Comparison of ENCODE assay signal across 24 cellular contexts in the genomic region with DNA sequence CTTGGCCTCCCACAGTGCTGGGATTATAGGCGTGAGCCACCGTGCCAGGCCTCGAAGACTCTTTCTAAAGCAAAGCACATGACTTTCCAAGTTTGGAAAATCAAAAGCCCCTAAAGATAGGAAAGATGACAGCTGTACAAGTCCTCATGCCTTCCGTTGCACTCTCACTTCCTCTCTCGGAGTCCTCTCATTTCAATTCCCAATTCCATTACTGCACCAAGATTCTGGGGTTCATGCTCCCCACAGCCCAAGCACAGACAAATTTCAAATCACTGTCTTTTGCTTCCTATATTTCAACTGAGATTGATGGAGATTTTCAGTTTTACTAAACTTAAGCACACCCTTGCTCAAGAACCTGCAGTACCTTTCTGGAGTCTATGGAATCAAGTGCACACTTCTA. TPM values are rescaled to one million over a fixed set of nuclear protein-coding genes. Genes with fewer than 3 reads are reported as not detected.
DNase-seq lines count a peak whose midpoint lies in the region; ATAC-seq, FAIRE-seq and TF ChIP-seq lines count a peak whose summit lies in the region.
"Had no signal": no experiment of that assay in that cellular context is flagged by ENCODE, and none has a peak within 500 bp of the region (broad histone marks: within the 10 kb centered on the region; RNA-seq: fewer than 3 reads in every experiment).

No MANE protein-coding gene starts in this region.

- ATAC-seq in activated T-helper 17 cell treated with anti-CD3 and anti-CD28 coated beads, Interleukin-2, amount 50 U/mL, for 72 hours (replicated peaks), result no peak
- ATAC-seq: natural killer cell had no signal

- H3K79me2 ChIP-seq in DOHH2 (ENCODE audit: control insufficient read depth, low read length), result no peaks in the 10 kb centered on the region
- no peaks in the 10 kb centered on the region for H3K79me2 ChIP-seq in OCI-LY7 (ENCODE audit: insufficient read depth, low read depth, low read length)
- no peaks in the 10 kb centered on the region for H3K79me2 ChIP-seq in endothelial cell of umbilical vein (ENCODE audit: control insufficient read depth, insufficient read depth, low read length)

- FAIRE-seq in endothelial cell of umbilical vein (lab: Jason Lieb, UNC), result no peak
- FAIRE-seq: islet of Langerhans had no signal

- no peak for DNase-seq in OCI-LY7 (ENCODE audit: low spot score)
- no peak for DNase-seq in endothelial cell of umbilical vein (ENCODE audit: low read depth, low spot score)
- DNase-seq in pons (ENCODE audit: low spot score), result peak; percentile 53
- no peak for DNase-seq in C1 segment of cervical spinal cord (lab: John Stamatoyannopoulos, UW)
- DNase-seq in middle frontal gyrus (ENCODE audit: extremely low spot score, low spot score), result no peak
- DNase-seq: activated CD4-positive, alpha-beta T cell treated with anti-CD3 and anti-CD28 coated beads for 48 hours; activated gamma-delta T cell; activated T-cell treated with anti-CD3 and anti-CD28 coated beads, Interleukin-2, amount 50 U/mL, for 1 hour; CD4-positive, alpha-beta T cell; central memory CD4-positive, alpha-beta T cell; GOT3; left ventricle myocardium inferior; natural killer cell; NCI-H2081; NCI-H69; retina; SHP77; T-helper 9 cell; WERI-Rb-1 had no signal

- peaks cover 3% of the 10 kb centered on the region for H3K27me3 Mint-ChIP-seq in activated T-helper 17 cell treated with anti-CD3 and anti-CD28 coated beads, Interleukin-2, amount 50 U/mL, for 72 hours
- H3K27me3 Mint-ChIP-seq: type B pancreatic cell had no signal

- H3K4me3 Mint-ChIP-seq in activated T-helper 17 cell treated with anti-CD3 and anti-CD28 coated beads, Interleukin-2, amount 50 U/mL, for 72 hours, result no peak overlapping the region
- H3K4me3 Mint-ChIP-seq: CD4-positive, alpha-beta T cell; mesothelial cell of epicardium; natural killer cell; type B pancreatic cell had no signal

- no peak overlapping the region for H3K27ac Mint-ChIP-seq in activated T-helper 17 cell treated with anti-CD3 and anti-CD28 coated beads, Interleukin-2, amount 50 U/mL, for 72 hours
- H3K27ac Mint-ChIP-seq: CD4-positive, alpha-beta T cell; natural killer cell had no signal

- POLR2A ChIA-PET in OCI-LY7 (lab: Charles Lee), result interaction anchor here (0.6 to 1.7 kb wide), 4 partner anchors 60 to 1300 kb away, joined by 3 to 4 read pairs (median 4); no protein-coding TSS in a partner anchor
- POLR2A ChIA-PET in endothelial cell of umbilical vein (lab: Charles Lee), result interaction anchor here (0.8 to 1.3 kb wide), 2 partner anchors 8 to 13 kb away, joined by 6 to 13 read pairs; no protein-coding TSS in a partner anchor

- no TSS peak for BruUV-seq in OCI-LY7 (replicated peaks; lab: Mats Ljungman, UMichigan)
- BruUV-seq in endothelial cell of umbilical vein (replicated peaks; lab: Mats Ljungman, UMichigan), result no TSS peak

- no peaks in the 10 kb centered on the region for H3K36me3 Mint-ChIP-seq in activated T-helper 17 cell treated with anti-CD3 and anti-CD28 coated beads, Interleukin-2, amount 50 U/mL, for 72 hours (ENCODE audit: low read depth)
- H3K36me3 Mint-ChIP-seq: mesothelial cell of epicardium, natural killer cell, type B pancreatic cell had no signal

- dilution Hi-C loops in endothelial cell of umbilical vein (cut with MboI; ENCODE audit: extremely low pct_ligation_motif_present, low sequenced_read_pairs), result no loop called here

- H3K27me3 ChIP-seq in DOHH2 (ENCODE audit: control insufficient read depth, low read length) (no peaks in the 10 kb centered on the region), endothelial cell of umbilical vein (ENCODE audit: control insufficient read depth in 2 of 2, insufficient read depth in 2 of 2, low read length in 2 of 2) (no peaks in the 10 kb centered on the region)

- no peaks in the 10 kb centered on the region for H3K36me3 ChIP-seq in DOHH2 (ENCODE audit: control insufficient read depth, low read length)
- no peaks in the 10 kb centered on the region for H3K36me3 ChIP-seq in OCI-LY7 (ENCODE audit: insufficient read depth, low read length)
- H3K36me3 ChIP-seq in endothelial cell of umbilical vein (ENCODE audit: control insufficient read depth in 2 of 2, extremely low read depth in 1 of 2, insufficient read depth in 2 of 2, low read length in 2 of 2), result no peaks in the 10 kb centered on the region
- H3K36me3 ChIP-seq: left ventricle myocardium inferior, WERI-Rb-1 had no signal

- TF ChIP-seq POLR2A in endothelial cell of umbilical vein (IDR thresholded peaks at IDR 0.05; ENCODE audit: low read depth, low read length), result no peak

- no peak for TF ChIP-seq CTCF in DOHH2 (IDR thresholded peaks at IDR 0.05; ENCODE audit: low read depth, low read length, poor library complexity, severe bottlenecking)
- TF ChIP-seq CTCF in OCI-LY7 (conservative IDR thresholded peaks at IDR 0.05; ENCODE audit: low read length), result no peak
- no peak for TF ChIP-seq CTCF in endothelial cell of umbilical vein (IDR thresholded peaks at IDR 0.05; ENCODE audit: extremely low read depth in 1 of 2, insufficient read depth in 1 of 2, low read depth in 1 of 2, low read length in 2 of 2)

- H3K4me2 ChIP-seq in DOHH2 (ENCODE audit: low read length), result peak overlapping the region; percentile 24
- H3K4me2 ChIP-seq in OCI-LY7 (ENCODE audit: low read length), result peak overlapping the region; percentile 26; the same call in 1 of the 2 replicates
- H3K4me2 ChIP-seq in endothelial cell of umbilical vein (ENCODE audit: insufficient read depth, low read length), result no peak overlapping the region

- intact Hi-C loops in OCI-LY7 (cut with micrococcal nuclease; ENCODE audit: unreplicated experiment), result no loop called here
- intact Hi-C loops in endothelial cell of umbilical vein (cut with micrococcal nuclease), result no loop called here

- H3K4me3 ChIP-seq in DOHH2 (ENCODE audit: low read length) (no peak overlapping the region), OCI-LY7 (ENCODE audit: low read depth, low read length, poor library complexity, severe bottlenecking) (no peak overlapping the region), endothelial cell of umbilical vein (replicated peaks in 1 of 3; ENCODE audit: insufficient read depth in 1 of 3, low read depth in 1 of 3, low read length in 3 of 3) (no peak overlapping the region)
- H3K4me3 ChIP-seq: left ventricle myocardium inferior had no signal

- no peaks in the 10 kb centered on the region for H3K4me1 Mint-ChIP-seq in activated T-helper 17 cell treated with anti-CD3 and anti-CD28 coated beads, Interleukin-2, amount 50 U/mL, for 72 hours

- H3K9me3 ChIP-seq in DOHH2 (ENCODE audit: control insufficient read depth, insufficient read depth, low read length), result no peaks in the 10 kb centered on the region
- no peaks in the 10 kb centered on the region for H3K9me3 ChIP-seq in OCI-LY7 (ENCODE audit: low read length)
- H3K9me3 ChIP-seq in endothelial cell of umbilical vein (replicated peaks; ENCODE audit: control insufficient read depth, insufficient read depth, low read length), result no peaks in the 10 kb centered on the region
- H3K9me3 ChIP-seq: left ventricle myocardium inferior had no signal

- peak overlapping the region; percentile 37; the same call in 1 of the 2 replicates for H2AFZ ChIP-seq in OCI-LY7 (ENCODE audit: low read length)
- H2AFZ ChIP-seq in endothelial cell of umbilical vein (ENCODE audit: low read depth, low read length), result no peak overlapping the region

- H3K9me3 Mint-ChIP-seq in activated T-helper 17 cell treated with anti-CD3 and anti-CD28 coated beads, Interleukin-2, amount 50 U/mL, for 72 hours, result no peaks in the 10 kb centered on the region
- H3K9me3 Mint-ChIP-seq: CD4-positive, alpha-beta T cell; mesothelial cell of epicardium; natural killer cell had no signal

- no peak overlapping the region for H3K9ac ChIP-seq in endothelial cell of umbilical vein (replicated peaks; ENCODE audit: extremely low read depth, insufficient read depth, low read length)

- no peaks in the 10 kb centered on the region for H3K9me1 ChIP-seq in endothelial cell of umbilical vein (replicated peaks; ENCODE audit: control insufficient read depth, extremely low read depth, insufficient read depth, low read length)

- peaks cover 4% of the 10 kb centered on the region; the same call in 1 of the 2 replicates for H3F3A ChIP-seq in DOHH2 (ENCODE audit: control insufficient read depth, insufficient read depth)

- H3K9me2 ChIP-seq in DOHH2 (replicated peaks; ENCODE audit: control insufficient read depth, low read length), result no peaks in the 10 kb centered on the region
- H3K9me2 ChIP-seq in OCI-LY7 (ENCODE audit: insufficient read depth, low read length), result no peaks in the 10 kb centered on the region

- no peaks in the 10 kb centered on the region for H4K20me1 ChIP-seq in DOHH2 (ENCODE audit: control insufficient read depth, insufficient read depth, low read depth, low read length)
- H4K20me1 ChIP-seq in OCI-LY7 (ENCODE audit: insufficient read depth, low read length), result no peaks in the 10 kb centered on the region
- no peaks in the 10 kb centered on the region for H4K20me1 ChIP-seq in endothelial cell of umbilical vein (replicated peaks; ENCODE audit: control insufficient read depth, extremely low read depth, insufficient read depth, low read length)

- CTCF ChIA-PET in OCI-LY7 (lab: Charles Lee; ENCODE audit: unreplicated experiment), result interaction anchor here (0.6 to 1.4 kb wide), 2 partner anchors 14 to 151 kb away, joined by 3 to 4 read pairs; no protein-coding TSS in a partner anchor
- CTCF ChIA-PET in endothelial cell of umbilical vein (lab: Charles Lee), result interaction anchor here (0.7 to 5.3 kb wide), 10 partner anchors 9 to 203 kb away, joined by 3 to 45 read pairs (median 4); no protein-coding TSS in a partner anchor

- peaks cover 26% of the 10 kb centered on the region for H3K4me1 ChIP-seq in DOHH2 (ENCODE audit: control insufficient read depth, low read length)
- H3K4me1 ChIP-seq in OCI-LY7 (ENCODE audit: insufficient read depth, low read length, poor library complexity, severe bottlenecking), result peaks cover 37% of the 10 kb centered on the region
- H3K4me1 ChIP-seq in endothelial cell of umbilical vein (ENCODE audit: control insufficient read depth, extremely low read depth, insufficient read depth, low read length), result peaks cover 21% of the 10 kb centered on the region
- H3K4me1 ChIP-seq: left ventricle myocardium inferior had no signal

- H3K27ac ChIP-seq in DOHH2 (ENCODE audit: low read depth, low read length) (no peak overlapping the region), OCI-LY7 (ENCODE audit: low read depth, low read length, poor library complexity, severe bottlenecking) (no peak overlapping the region), endothelial cell of umbilical vein (ENCODE audit: insufficient read depth, low read depth, low read length) (peak overlapping the region; percentile 79)
- H3K27ac ChIP-seq: WERI-Rb-1 had no signal

RNA-seq across cellular contexts. Expression of gene PLAU, which starts 10.9 kb away (rescaled TPM):
- total RNA-seq in OCI-LY7 (2014; rRNA removed; shearing (Covaris generic)), result 2.0 and 5.2 TPM in 2 replicates
- total RNA-seq in OCI-LY7 (2022), result 0.74 and 0.85 TPM in 2 replicates
- 32.5 and 34.9 TPM in 2 replicates for total RNA-seq in endothelial cell of umbilical vein
- polyA plus RNA-seq in endothelial cell of umbilical vein, result 22.0 and 23.6 TPM in 2 replicates
- 31.7 and 33.2 TPM in 2 replicates for polyA plus RNA-seq in endothelial cell of umbilical vein (2011; cell fraction: cytosol; rRNA removed)
- 33.4 and 36.3 TPM in 2 replicates for polyA plus RNA-seq in endothelial cell of umbilical vein (2011; cell fraction: nucleus; rRNA removed)
- polyA plus RNA-seq in endothelial cell of umbilical vein (2012), result 39.8 and 90.5 TPM in 2 replicates
- polyA minus RNA-seq in endothelial cell of umbilical vein, result 13.1 and 19.7 TPM in 2 replicates
- polyA minus RNA-seq in endothelial cell of umbilical vein (2011; cell fraction: cytosol; rRNA and poly(A)+ RNA removed), result 3.0 TPM
- 5.0 TPM in 2 replicates for polyA minus RNA-seq in endothelial cell of umbilical vein (2011; cell fraction: nucleus; rRNA and poly(A)+ RNA removed)
- under 1 TPM; 0.37 to 0.67 TPM for total RNA-seq in activated T-helper 17 cell treated with anti-CD3 and anti-CD28 coated beads, Interleukin-2, amount 50 U/mL, for 72 hours
- total RNA-seq: CD4-positive, alpha-beta T cell had no signal

RNA-seq across cellular contexts. Expression of gene CAMK2G, which starts 25.7 kb away (rescaled TPM):
- total RNA-seq in OCI-LY7 (2014; rRNA removed; shearing (Covaris generic)), result 21.1 and 29.1 TPM in 2 replicates
- 34.8 and 41.6 TPM in 2 replicates for total RNA-seq in OCI-LY7 (2022)
- total RNA-seq in endothelial cell of umbilical vein, result 28.1 and 33.6 TPM in 2 replicates
- polyA plus RNA-seq in endothelial cell of umbilical vein, result 26.8 and 27.2 TPM in 2 replicates
- polyA plus RNA-seq in endothelial cell of umbilical vein (2011; cell fraction: cytosol; rRNA removed), result 27.3 and 29.6 TPM in 2 replicates
- 71.3 and 74.1 TPM in 2 replicates for polyA plus RNA-seq in endothelial cell of umbilical vein (2011; cell fraction: nucleus; rRNA removed)
- 23.6 and 26.7 TPM in 2 replicates for polyA plus RNA-seq in endothelial cell of umbilical vein (2012)
- 35.0 and 38.8 TPM in 2 replicates for polyA minus RNA-seq in endothelial cell of umbilical vein
- polyA minus RNA-seq in endothelial cell of umbilical vein (2011; cell fraction: cytosol; rRNA and poly(A)+ RNA removed), result 12.7 TPM
- polyA minus RNA-seq in endothelial cell of umbilical vein (2011; cell fraction: nucleus; rRNA and poly(A)+ RNA removed), result 22.1 and 30.7 TPM in 2 replicates
- 10 to 100 TPM; 19.5 to 23.2 TPM for total RNA-seq in activated T-helper 17 cell treated with anti-CD3 and anti-CD28 coated beads, Interleukin-2, amount 50 U/mL, for 72 hours
